ENCODE assay signal across 8 cellular contexts in genomic region chr3:27633224-27633545, GRCh38.
A peak's percentile ranks its signal among the peaks of the same experiment; 100 is the strongest.
DNase-seq lines count a peak whose midpoint lies in the region; ATAC-seq, FAIRE-seq and TF ChIP-seq lines count a peak whose summit lies in the region.

No MANE protein-coding gene starts in this region.

- POLR2A ChIA-PET in HEK293T (lab: Yijun Ruan, JAX) (interaction anchor here (0.8 to 1.9 kb wide), 7 partner anchors 8 to 149 kb away, joined by 3 to 9 read pairs (median 3); partner anchors contain the start of gene SLC4A7), HepG2 (lab: Yijun Ruan, JAX) (interaction anchor here (1.1 to 1.6 kb wide), 3 partner anchors 10 to 150 kb away, joined by 3 to 7 read pairs (median 5); partner anchors contain the start of gene SLC4A7)

- peaks cover 23% of the 10 kb centered on the region for H3K27me3 Mint-ChIP-seq in brain

- peak overlapping the region; percentile 64; the same call in 1 of the 2 replicates for H3K9ac ChIP-seq in HepG2 (ENCODE audit: insufficient read depth, low read depth, low read length)

- H3K4me2 ChIP-seq in HepG2 (ENCODE audit: low read depth, low read length), result peak overlapping the region; percentile 94

- no peaks in the 10 kb centered on the region for H3K9me3 ChIP-seq in HepG2 (ENCODE audit: low read length)
- no peaks in the 10 kb centered on the region for H3K9me3 ChIP-seq in testis

- H3K4me1 Mint-ChIP-seq in brain, result peaks cover 8% of the 10 kb centered on the region

- H3K36me3 ChIP-seq in HepG2 (replicated peaks in 1 of 2; ENCODE audit: control insufficient read depth in 1 of 2, insufficient read depth in 2 of 2, low read length in 2 of 2) (no peaks in the 10 kb centered on the region), testis (ENCODE audit: low read depth, missing control alignments) (no peaks in the 10 kb centered on the region)

- no peaks in the 10 kb centered on the region for H4K20me1 ChIP-seq in HepG2 (ENCODE audit: insufficient read depth, low read length)

- H3K9me3 Mint-ChIP-seq in brain, result peaks cover 0 to 6% (median 0%) of the 10 kb centered on the region in 5 experiments

- H3K27ac ChIP-seq in HepG2 (ENCODE audit: extremely low read length, insufficient read depth, low read length) (no peak overlapping the region), testis (peak overlapping the region; percentile 86 to 91)

- ATAC-seq in HepG2, result peak; percentile 78

- H3K36me3 Mint-ChIP-seq in brain, result no peaks in the 10 kb centered on the region

- CTCF ChIA-PET in HEK293T (lab: Yijun Ruan, JAX) (interaction anchor here (1.1 to 1.5 kb wide), 2 partner anchors 48 to 79 kb away, joined by 3 to 7 read pairs; no protein-coding TSS in a partner anchor), HepG2 (lab: Yijun Ruan, JAX; ENCODE audit: low intra/inter-chr PET ratio, low total read pairs) (no interaction called here)

- H3K4me1 ChIP-seq in HepG2 (ENCODE audit: insufficient read depth, low read length) (peaks cover 14% of the 10 kb centered on the region; the same call in 1 of the 2 replicates), testis (peaks cover 18% of the 10 kb centered on the region)

- H3K27me3 ChIP-seq in HepG2 (ENCODE audit: control insufficient read depth in 1 of 2, insufficient read depth in 2 of 2, low read length in 2 of 2) (no peaks in the 10 kb centered on the region), testis (no peaks in the 10 kb centered on the region)

- intact Hi-C loops in HepG2 (cut with micrococcal nuclease; ENCODE audit: unreplicated experiment), result no loop called here
- intact Hi-C loops in testis (cut with DNase I; ENCODE audit: low total_unique reads), result no loop called here

- TF ChIP-seq CTCF in brain (conservative IDR thresholded peaks at IDR 0.05) (no peak), HepG2 (CRISPR knock-in tag; IDR thresholded peaks at IDR 0.05) (no peak), testis (IDR thresholded peaks at IDR 0.05) (no peak)

- no peak for TF ChIP-seq RAD21 in HepG2 (CRISPR knock-in tag; IDR thresholded peaks at IDR 0.05)

- 2% methylated on average over 6 of the region's 6 CpGs for WGBS in HepG2 (ENCODE audit: low lambda C conversion rate)
- WGBS in testis, 2 donors, result 3 to 8% methylated on average over 6 of the region's 6 CpGs

- TF ChIP-seq POLR2A in HepG2 (IDR thresholded peaks at IDR 0.05; ENCODE audit: insufficient read depth in 1 of 2, low read depth in 2 of 2, low read length in 2 of 2), result no peak
- TF ChIP-seq POLR2A in testis (IDR thresholded peaks at IDR 0.05), result no peak

- FAIRE-seq in HepG2 (lab: Jason Lieb, UNC), result peak; percentile 8

- in situ Hi-C loops in HepG2 (cut with HindIII; ENCODE audit: extremely low pct_ligation_motif_present, low pct_unique_long_range_greater_than_20kb), result no loop called here

- no peaks in the 10 kb centered on the region for H3K79me2 ChIP-seq in HepG2 (ENCODE audit: insufficient read depth, low read length)

- TF ChIP-seq EP300 in HepG2 (IDR thresholded peaks at IDR 0.05; ENCODE audit: low read depth in 2 of 2, low read length in 2 of 2) (no peak), HepG2 (CRISPR knock-in tag; IDR thresholded peaks at IDR 0.05; ENCODE audit: borderline replicate concordance) (no peak)

- DNase-seq in NCI-H748 (lab: John Stamatoyannopoulos, UW; ENCODE audit: unreplicated experiment) (peak; percentile 55), NCI-H748 treated with DMSO at 0.1 percent for 48 hours (lab: John Stamatoyannopoulos, UW) (no peak), HEK293T (ENCODE audit: extremely low spot score) (no peak), NCI-H146 treated with DMSO at 0.1 percent for 48 hours (lab: John Stamatoyannopoulos, UW; ENCODE audit: unreplicated experiment) (peak; percentile 50), HepG2 (ENCODE audit: low spot score) (peak; percentile 3), testis (peak; percentile 58), NCI-H1048 (lab: John Stamatoyannopoulos, UW) (no peak)

- H3K4me3 ChIP-seq in HepG2 (replicated peaks in 1 of 3; ENCODE audit: insufficient read depth in 1 of 3, low read depth in 2 of 3, low read length in 3 of 3) (peak overlapping the region; percentile 48 to 73 (median 66); a peak in 5 of 6 replicates), testis (peak overlapping the region; percentile 60 to 71)

- H3K4me3 Mint-ChIP-seq in brain, result peak overlapping the region; percentile 73 to 94 (median 85)

- H2AFZ ChIP-seq in HepG2 (ENCODE audit: low read length), result peak overlapping the region; percentile 46

- no TSS peak for BruUV-seq in HepG2 (replicated peaks; lab: Mats Ljungman, UMichigan)

- peak overlapping the region in 2 of 5 experiments; percentile 58 to 81 for H3K27ac Mint-ChIP-seq in brain

TF ChIP-seq in HEK293T, 16 proteins besides CTCF, POLR2A, EP300 and RAD21:
- no peak for TF ChIP-seq FOXM1 (IDR thresholded peaks at IDR 0.05; ENCODE audit: borderline replicate concordance)
- no peak for TF ChIP-seq NFRKB (IDR thresholded peaks at IDR 0.05)
- TF ChIP-seq L3MBTL2 (conservative IDR thresholded peaks at IDR 0.05), result 0 out of 2 replicates have a peak, but pooled peaks have one; percentile 35

TF ChIP-seq in HepG2, 621 proteins besides CTCF, POLR2A, EP300 and RAD21 (continues in another document):
- TF ChIP-seq ARID4A (CRISPR knock-in tag; IDR thresholded peaks at IDR 0.05; ENCODE audit: borderline replicate concordance) (peak; percentile 26; the same call in 1 of the 2 replicates), ZNF18 (CRISPR knock-in tag; IDR thresholded peaks at IDR 0.05; ENCODE audit: insufficient replicate concordance) (peak; percentile 27), TAF1 (CRISPR knock-in tag; IDR thresholded peaks at IDR 0.05) (0 out of 2 replicates have a peak, but pooled peaks have one; percentile 28), ZNF773 (CRISPR knock-in tag; IDR thresholded peaks at IDR 0.05; ENCODE audit: borderline replicate concordance) (no peak), HDAC1 (CRISPR knock-in tag; IDR thresholded peaks at IDR 0.05) (no peak; the same call in 1 of the 2 replicates), NKX3-1 (CRISPR knock-in tag; IDR thresholded peaks at IDR 0.05) (0 out of 2 replicates have a peak, but pooled peaks have one; percentile 62), KDM5B (CRISPR knock-in tag; IDR thresholded peaks at IDR 0.05; ENCODE audit: borderline replicate concordance) (peak; percentile 6; the same call in 1 of the 2 replicates), BRF2 (CRISPR knock-in tag; IDR thresholded peaks at IDR 0.05) (no peak), HNRNPLL (IDR thresholded peaks at IDR 0.05; ENCODE audit: low read depth, low read length, poor library complexity, severe bottlenecking) (peak; percentile 14), HOXA9 (CRISPR knock-in tag; IDR thresholded peaks at IDR 0.05; ENCODE audit: borderline replicate concordance) (no peak), ELF3 (CRISPR knock-in tag; IDR thresholded peaks at IDR 0.05) (0 out of 2 replicates have a peak, but pooled peaks have one; percentile 10), GZF1 (CRISPR knock-in tag; IDR thresholded peaks at IDR 0.05) (peak; percentile 13; the same call in 1 of the 2 replicates)

Comparison
In these comparisons a context has a peak if more than half of its experiments do, and no peak if none do; other contexts are left out.
1. DNase-seq: peak in NCI-H748 (single experiment), NCI-H146 treated with DMSO at 0.1 percent for 48 hours (single experiment), HepG2 (single experiment) and testis (single experiment); none in NCI-H748 treated with DMSO at 0.1 percent for 48 hours (single experiment), HEK293T (single experiment) and NCI-H1048 (single experiment).